Comparison of ENCODE assay signal across 10 cellular contexts in the genomic region with DNA sequence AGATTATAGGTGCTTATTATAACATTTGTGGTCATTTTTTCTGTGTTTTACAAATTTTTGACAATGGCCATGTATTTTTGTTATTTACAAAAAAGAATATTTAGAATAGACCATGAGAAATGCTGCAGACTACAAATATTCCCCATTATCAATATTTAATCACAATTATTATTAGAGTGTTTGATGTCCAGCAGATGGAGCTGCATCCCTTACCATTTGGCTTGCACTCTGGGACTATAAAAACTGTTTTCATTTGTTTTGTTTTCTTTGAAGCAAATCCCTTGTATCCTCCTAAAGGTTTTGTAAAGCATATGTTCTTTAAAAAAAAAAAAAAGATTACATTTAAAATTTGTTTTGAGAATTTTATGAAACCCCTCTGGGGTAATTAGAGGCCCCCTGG.
A peak's percentile ranks its signal among the peaks of the same experiment; 100 is the strongest.
DNase-seq lines count a peak whose midpoint lies in the region; ATAC-seq and FAIRE-seq lines count a peak whose summit lies in the region.
"Had no signal": no experiment of that assay in that cellular context is flagged by ENCODE, and none has a peak within 500 bp of the region (broad histone marks: within the 10 kb centered on the region; RNA-seq: fewer than 3 reads in every experiment).

No MANE protein-coding gene starts in this region.

- ATAC-seq in HG03520 (IDR thresholded peaks at IDR 0.05; ENCODE audit: unreplicated experiment) = no peak
- ATAC-seq: lower lobe of right lung had no signal

- peak; percentile 6 for DNase-seq in GM03348 (ENCODE audit: low spot score)
- no peak for DNase-seq in RCC 7860 (ENCODE audit: low spot score)
- no peak for DNase-seq in frontal cortex (ENCODE audit: low spot score in 2 of 2)
- no peak for DNase-seq in activated CD4-positive, alpha-beta T cell treated with anti-CD3 and anti-CD28 coated beads, Interleukin-2, amount 50 U/mL, for 4 hours
- DNase-seq in dedifferentiated amniotic fluid mesenchymal stem cell (ENCODE audit: extremely low spot score) = no peak
- no peak for DNase-seq in NCI-H345 (lab: John Stamatoyannopoulos, UW)
- DNase-seq: activated CD4-positive, alpha-beta memory T cell treated with anti-CD3 and anti-CD28 coated beads for 36 hours; lower lobe of right lung had no signal

- FAIRE-seq in A204.1 (lab: Jason Lieb, UNC) = peak; percentile 87
- peak; percentile 57 for FAIRE-seq in RCC 7860 (lab: Jason Lieb, UNC)
- peak; percentile 26 for FAIRE-seq in frontal cortex (lab: Jason Lieb, UNC)
